Comparison of ENCODE assay signal across 8 cellular contexts in the genomic region with DNA sequence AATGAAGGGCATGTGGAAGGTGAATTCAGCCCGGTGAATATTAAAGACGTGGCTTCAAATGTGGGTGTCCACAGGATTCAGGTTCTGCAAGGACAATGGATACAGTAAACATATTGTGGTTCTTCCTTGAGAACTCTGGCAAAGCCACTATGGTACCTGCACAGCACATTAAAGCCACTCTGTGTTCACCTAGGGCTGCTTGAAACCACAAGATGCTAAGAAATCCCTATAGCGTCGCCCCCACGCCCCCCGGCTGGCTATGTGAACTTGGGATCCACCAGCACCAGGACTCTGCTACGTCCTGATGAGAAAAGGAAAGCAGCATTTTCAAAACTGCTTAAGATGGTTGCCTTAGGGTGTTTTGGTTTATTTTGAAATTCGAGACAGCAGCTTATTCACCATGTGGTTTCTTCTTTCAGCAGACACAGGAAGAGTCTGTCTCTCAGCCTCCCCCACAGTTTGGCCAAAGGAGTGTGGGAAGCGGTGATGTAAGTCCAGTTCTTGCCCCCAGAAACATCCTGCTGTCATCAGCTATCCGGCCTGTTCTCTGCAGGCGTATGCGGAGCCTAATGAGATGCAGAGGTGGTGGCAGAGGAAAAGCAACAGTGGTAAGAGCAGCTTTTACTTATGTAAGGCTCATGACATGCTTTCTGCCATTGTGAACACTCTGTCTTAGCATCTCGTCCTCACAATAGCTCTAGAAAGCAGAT.
DNase-seq lines count a peak whose midpoint lies in the region; ATAC-seq and TF ChIP-seq lines count a peak whose summit lies in the region.

No MANE protein-coding gene starts in this region.

- H3K27ac ChIP-seq in gastrocnemius medialis = peak overlapping the region; percentile 82 to 92 (median 85)

- in situ Hi-C loops in gastrocnemius medialis (cut with MboI; ENCODE audit: low sequenced_read_pairs in 4 of 4) = no loop called here

- H3K4me3 Mint-ChIP-seq in activated naive CD4-positive, alpha-beta T cell treated with anti-CD3 and anti-CD28 coated beads, Interleukin-2, amount 50 U/mL, for 24 hours = peak overlapping the region; percentile 68

- peaks cover 41 to 58% of the 10 kb centered on the region in 2 donors for H3K4me1 ChIP-seq in gastrocnemius medialis

- intact Hi-C loops in cardiac septum (cut with DNase I) (loop anchor here (1.0 kb wide), 1 partner anchor 14 kb away; no protein-coding TSS in a partner anchor), gastrocnemius medialis (cut with DNase I; ENCODE audit: low total_unique reads) (loop anchor here (5.0 to 10.0 kb wide), 3 partner anchors 109 to 597 kb away; partner anchors contain the start of genes AFAP1 and SH3TC1)

- DNase-seq in SIG-M5 (lab: John Stamatoyannopoulos, UW) = peak; percentile 43
- DNase-seq in cardiac septum (ENCODE audit: low spot score) = peak; percentile 84
- peak; percentile 67 to 71 for DNase-seq in gastrocnemius medialis
- no peak for DNase-seq in NCI-H82 (lab: John Stamatoyannopoulos, UW)
- DNase-seq in NCI-H1436 treated with DMSO at 0.1 percent for 48 hours (lab: John Stamatoyannopoulos, UW) = no peak

- H3K36me3 ChIP-seq in gastrocnemius medialis = no peaks in the 10 kb centered on the region

- H3K4me1 Mint-ChIP-seq in activated naive CD4-positive, alpha-beta T cell treated with anti-CD3 and anti-CD28 coated beads, Interleukin-2, amount 50 U/mL, for 24 hours = peaks cover 62% of the 10 kb centered on the region

- H3K9me3 ChIP-seq in gastrocnemius medialis = no peaks in the 10 kb centered on the region

- H3K27me3 ChIP-seq in gastrocnemius medialis = no peaks in the 10 kb centered on the region

- H3K36me3 Mint-ChIP-seq in activated naive CD4-positive, alpha-beta T cell treated with anti-CD3 and anti-CD28 coated beads, Interleukin-2, amount 50 U/mL, for 24 hours = peaks cover 17% of the 10 kb centered on the region

- TF ChIP-seq CTCF in gastrocnemius medialis (IDR thresholded peaks at IDR 0.05 in 4 of 5, conservative IDR thresholded peaks at IDR 0.05 in 1 of 5) = no peak

- peak; percentile 54 for ATAC-seq in GM21515 (IDR thresholded peaks at IDR 0.05; ENCODE audit: unreplicated experiment)
- ATAC-seq in gastrocnemius medialis = peak; percentile 47 to 76
- ATAC-seq in GM19463 (IDR thresholded peaks at IDR 0.05; ENCODE audit: unreplicated experiment) = no peak

- no peaks in the 10 kb centered on the region for H3K27me3 Mint-ChIP-seq in activated naive CD4-positive, alpha-beta T cell treated with anti-CD3 and anti-CD28 coated beads, Interleukin-2, amount 50 U/mL, for 24 hours

- no peak for TF ChIP-seq POLR2A in gastrocnemius medialis (IDR thresholded peaks at IDR 0.05)

- H3K4me3 ChIP-seq in gastrocnemius medialis = peak overlapping the region in 2 of 4 donors; percentile 6 to 19

- H3K27ac Mint-ChIP-seq in activated naive CD4-positive, alpha-beta T cell treated with anti-CD3 and anti-CD28 coated beads, Interleukin-2, amount 50 U/mL, for 24 hours = peak overlapping the region; percentile 95

- H3K9me3 Mint-ChIP-seq in activated naive CD4-positive, alpha-beta T cell treated with anti-CD3 and anti-CD28 coated beads, Interleukin-2, amount 50 U/mL, for 24 hours = no peaks in the 10 kb centered on the region

Comparison
In these comparisons a context has a peak if more than half of its experiments do, and no peak if none do; other contexts are left out.
1. DNase-seq: peak in SIG-M5 (single experiment), cardiac septum (single experiment) and gastrocnemius medialis (2 of 2); none in NCI-H82 (single experiment) and NCI-H1436 treated with DMSO at 0.1 percent for 48 hours (single experiment).